ENCODE assay signal across 1 cellular context in the genomic region with DNA sequence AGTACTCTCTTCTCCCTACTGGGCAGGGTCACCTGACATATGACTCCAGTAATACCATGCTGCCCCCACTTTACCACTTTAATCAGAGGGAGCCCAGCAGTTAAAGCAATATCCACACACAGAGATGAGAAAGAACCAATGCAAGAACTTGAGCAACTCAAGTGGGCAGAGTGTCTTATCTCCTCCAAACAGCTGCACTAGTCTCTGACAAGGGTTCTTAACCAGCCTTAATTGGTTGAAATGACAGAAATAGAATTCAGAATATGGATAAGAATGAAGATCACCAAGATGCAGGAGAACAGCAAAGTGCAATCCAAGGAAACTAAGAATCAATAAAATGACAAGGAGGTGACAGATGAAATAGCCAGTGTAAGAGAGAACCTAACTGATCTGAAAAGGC.
TF ChIP-seq lines count a peak whose summit lies in the region.

No MANE protein-coding gene starts in this region.

TF ChIP-seq in K562, 482 proteins besides CTCF, POLR2A, EP300 and RAD21 (continued from another document and continues in another):
- TF ChIP-seq RREB1 (CRISPR knock-in tag; IDR thresholded peaks at IDR 0.05) (no peak), ZKSCAN1 (IDR thresholded peaks at IDR 0.05; ENCODE audit: low read depth, low read length) (no peak), SMAD2 (IDR thresholded peaks at IDR 0.05; ENCODE audit: low read depth, low read length) (no peak), CTBP1 (IDR thresholded peaks at IDR 0.05; ENCODE audit: borderline replicate concordance) (peak; percentile 20; the same call in 1 of the 2 replicates), ZBTB1 (CRISPR knock-in tag; IDR thresholded peaks at IDR 0.05; ENCODE audit: borderline replicate concordance, low read depth) (no peak), RFX1 (IDR thresholded peaks at IDR 0.05) (no peak), TAF7 (tag; IDR thresholded peaks at IDR 0.05) (no peak), MTA2 (IDR thresholded peaks at IDR 0.05; ENCODE audit: low read depth) (peak; percentile 75), ETS2 (tag; IDR thresholded peaks at IDR 0.05; ENCODE audit: borderline replicate concordance, poor library complexity, severe bottlenecking) (no peak), SNIP1 (IDR thresholded peaks at IDR 0.05; ENCODE audit: low read depth) (no peak), SRSF3 (IDR thresholded peaks at IDR 0.05; ENCODE audit: insufficient read depth, low read length) (no peak), NFYB (IDR thresholded peaks at IDR 0.05; ENCODE audit: extremely low read depth, insufficient read length) (no peak), E2F3 (CRISPR knock-in tag; IDR thresholded peaks at IDR 0.05) (no peak), ZFPM2 (CRISPR knock-in tag; IDR thresholded peaks at IDR 0.05) (no peak), EHMT2 (IDR thresholded peaks at IDR 0.05) (peak; percentile 72), STAT5A (IDR thresholded peaks at IDR 0.05; ENCODE audit: borderline replicate concordance, low read length) (0 out of 2 replicates have a peak, but pooled peaks have one; percentile 57), GTF2A2 (tag; IDR thresholded peaks at IDR 0.05) (no peak), ELK1 (CRISPR knock-in tag; IDR thresholded peaks at IDR 0.05) (no peak), ZNF785 (CRISPR knock-in tag; IDR thresholded peaks at IDR 0.05) (no peak), CEBPG (CRISPR knock-in tag; IDR thresholded peaks at IDR 0.05) (peak; percentile 31; the same call in 1 of the 2 replicates), CEBPG (tag; conservative IDR thresholded peaks at IDR 0.05 in 1 of 2, IDR thresholded peaks at IDR 0.05 in 1 of 2) (peak; percentile 51 to 80), TEAD1 (CRISPR knock-in tag; IDR thresholded peaks at IDR 0.05) (no peak), ZNF384 (IDR thresholded peaks at IDR 0.05; ENCODE audit: low read depth, low read length) (no peak), HDAC2 (IDR thresholded peaks at IDR 0.05) (peak; percentile 56; the same call in 1 of the 2 replicates), NCOA1 (IDR thresholded peaks at IDR 0.05; ENCODE audit: low read depth) (peak; percentile 57; the same call in 1 of the 2 replicates), ZNF143 (CRISPR knock-in tag; IDR thresholded peaks at IDR 0.05) (no peak), GABPB1 (CRISPR knock-in tag; IDR thresholded peaks at IDR 0.05) (no peak), ZNF165 (CRISPR knock-in tag; IDR thresholded peaks at IDR 0.05; ENCODE audit: borderline replicate concordance) (no peak), MYC (IDR thresholded peaks at IDR 0.05; ENCODE audit: low read depth, low read length) (no peak), MYC (CRISPR knock-in tag; IDR thresholded peaks at IDR 0.05; ENCODE audit: borderline replicate concordance, low read depth) (no peak), HNRNPUL1 (IDR thresholded peaks at IDR 0.05; ENCODE audit: low read length) (no peak), CAMTA2 (CRISPR knock-in tag; conservative IDR thresholded peaks at IDR 0.05) (no peak), ARHGAP35 (IDR thresholded peaks at IDR 0.05; ENCODE audit: partially characterized antibody) (no peak), ZNF57 (CRISPR knock-in tag; IDR thresholded peaks at IDR 0.05) (no peak), ARNT (IDR thresholded peaks at IDR 0.05) (peak in 1 of 2 experiments; percentile 45; a peak in 1 of 4 replicates), ZNF224 (CRISPR knock-in tag; IDR thresholded peaks at IDR 0.05) (no peak), TAL1 (IDR thresholded peaks at IDR 0.05) (peak; percentile 89), ZNF3 (CRISPR knock-in tag; IDR thresholded peaks at IDR 0.05) (no peak), ZNF175 (CRISPR knock-in tag; IDR thresholded peaks at IDR 0.05; ENCODE audit: low read depth) (no peak), ZNF140 (CRISPR knock-in tag; IDR thresholded peaks at IDR 0.05) (no peak), USF1 (CRISPR knock-in tag; IDR thresholded peaks at IDR 0.05) (0 out of 2 replicates have a peak, but pooled peaks have one; percentile 1), MTA1 (IDR thresholded peaks at IDR 0.05; ENCODE audit: borderline replicate concordance) (0 out of 2 replicates have a peak, but pooled peaks have one; percentile 63), FOXJ2 (tag; IDR thresholded peaks at IDR 0.05) (no peak), ZKSCAN8 (CRISPR knock-in tag; IDR thresholded peaks at IDR 0.05) (no peak), EWSR1 (IDR thresholded peaks at IDR 0.05; ENCODE audit: borderline replicate concordance, low read depth, partially characterized antibody) (no peak), ZNF174 (CRISPR knock-in tag; IDR thresholded peaks at IDR 0.05) (no peak)
- TF ChIP-seq, protein P1, sequence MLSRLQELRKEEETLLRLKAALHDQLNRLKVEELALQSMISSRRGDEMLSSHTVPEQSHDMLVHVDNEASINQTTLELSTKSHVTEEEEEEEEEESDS (CRISPR knock-in tag; IDR thresholded peaks at IDR 0.05) = no peak
- TF ChIP-seq, protein P2, sequence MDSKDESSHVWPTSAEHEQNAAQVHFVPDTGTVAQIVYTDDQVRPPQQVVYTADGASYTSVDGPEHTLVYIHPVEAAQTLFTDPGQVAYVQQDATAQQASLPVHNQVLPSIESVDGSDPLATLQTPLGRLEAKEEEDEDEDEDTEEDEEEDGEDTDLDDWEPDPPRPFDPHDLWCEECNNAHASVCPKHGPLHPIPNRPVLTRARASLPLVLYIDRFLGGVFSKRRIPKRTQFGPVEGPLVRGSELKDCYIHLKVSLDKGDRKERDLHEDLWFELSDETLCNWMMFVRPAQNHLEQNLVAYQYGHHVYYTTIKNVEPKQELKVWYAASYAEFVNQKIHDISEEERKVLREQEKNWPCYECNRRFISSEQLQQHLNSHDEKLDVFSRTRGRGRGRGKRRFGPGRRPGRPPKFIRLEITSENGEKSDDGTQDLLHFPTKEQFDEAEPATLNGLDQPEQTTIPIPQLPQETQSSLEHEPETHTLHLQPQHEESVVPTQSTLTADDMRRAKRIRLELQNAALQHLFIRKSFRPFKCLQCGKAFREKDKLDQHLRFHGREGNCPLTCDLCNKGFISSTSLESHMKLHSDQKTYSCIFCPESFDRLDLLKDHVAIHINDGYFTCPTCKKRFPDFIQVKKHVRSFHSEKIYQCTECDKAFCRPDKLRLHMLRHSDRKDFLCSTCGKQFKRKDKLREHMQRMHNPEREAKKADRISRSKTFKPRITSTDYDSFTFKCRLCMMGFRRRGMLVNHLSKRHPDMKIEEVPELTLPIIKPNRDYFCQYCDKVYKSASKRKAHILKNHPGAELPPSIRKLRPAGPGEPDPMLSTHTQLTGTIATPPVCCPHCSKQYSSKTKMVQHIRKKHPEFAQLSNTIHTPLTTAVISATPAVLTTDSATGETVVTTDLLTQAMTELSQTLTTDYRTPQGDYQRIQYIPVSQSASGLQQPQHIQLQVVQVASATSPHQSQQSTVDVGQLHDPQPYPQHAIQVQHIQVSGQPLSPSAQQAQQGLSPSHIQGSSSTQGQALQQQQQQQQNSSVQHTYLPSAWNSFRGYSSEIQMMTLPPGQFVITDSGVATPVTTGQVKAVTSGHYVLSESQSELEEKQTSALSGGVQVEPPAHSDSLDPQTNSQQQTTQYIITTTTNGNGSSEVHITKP (IDR thresholded peaks at IDR 0.05; ENCODE audit: partially characterized antibody) = peak; percentile 21
- TF ChIP-seq, protein P3, sequence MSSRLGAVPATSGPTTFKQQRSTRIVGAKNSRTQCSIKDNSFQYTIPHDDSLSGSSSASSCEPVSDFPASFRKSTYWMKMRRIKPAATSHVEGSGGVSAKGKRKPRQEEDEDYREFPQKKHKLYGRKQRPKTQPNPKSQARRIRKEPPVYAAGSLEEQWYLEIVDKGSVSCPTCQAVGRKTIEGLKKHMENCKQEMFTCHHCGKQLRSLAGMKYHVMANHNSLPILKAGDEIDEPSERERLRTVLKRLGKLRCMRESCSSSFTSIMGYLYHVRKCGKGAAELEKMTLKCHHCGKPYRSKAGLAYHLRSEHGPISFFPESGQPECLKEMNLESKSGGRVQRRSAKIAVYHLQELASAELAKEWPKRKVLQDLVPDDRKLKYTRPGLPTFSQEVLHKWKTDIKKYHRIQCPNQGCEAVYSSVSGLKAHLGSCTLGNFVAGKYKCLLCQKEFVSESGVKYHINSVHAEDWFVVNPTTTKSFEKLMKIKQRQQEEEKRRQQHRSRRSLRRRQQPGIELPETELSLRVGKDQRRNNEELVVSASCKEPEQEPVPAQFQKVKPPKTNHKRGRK (tag; IDR thresholded peaks at IDR 0.05) = no peak
- TF ChIP-seq, protein P4, sequence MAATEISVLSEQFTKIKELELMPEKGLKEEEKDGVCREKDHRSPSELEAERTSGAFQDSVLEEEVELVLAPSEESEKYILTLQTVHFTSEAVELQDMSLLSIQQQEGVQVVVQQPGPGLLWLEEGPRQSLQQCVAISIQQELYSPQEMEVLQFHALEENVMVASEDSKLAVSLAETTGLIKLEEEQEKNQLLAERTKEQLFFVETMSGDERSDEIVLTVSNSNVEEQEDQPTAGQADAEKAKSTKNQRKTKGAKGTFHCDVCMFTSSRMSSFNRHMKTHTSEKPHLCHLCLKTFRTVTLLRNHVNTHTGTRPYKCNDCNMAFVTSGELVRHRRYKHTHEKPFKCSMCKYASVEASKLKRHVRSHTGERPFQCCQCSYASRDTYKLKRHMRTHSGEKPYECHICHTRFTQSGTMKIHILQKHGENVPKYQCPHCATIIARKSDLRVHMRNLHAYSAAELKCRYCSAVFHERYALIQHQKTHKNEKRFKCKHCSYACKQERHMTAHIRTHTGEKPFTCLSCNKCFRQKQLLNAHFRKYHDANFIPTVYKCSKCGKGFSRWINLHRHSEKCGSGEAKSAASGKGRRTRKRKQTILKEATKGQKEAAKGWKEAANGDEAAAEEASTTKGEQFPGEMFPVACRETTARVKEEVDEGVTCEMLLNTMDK (IDR thresholded peaks at IDR 0.05; ENCODE audit: borderline replicate concordance, insufficient read depth, low read depth, low read length, poor library complexity, severe bottlenecking) = no peak
- TF ChIP-seq, protein P5, sequence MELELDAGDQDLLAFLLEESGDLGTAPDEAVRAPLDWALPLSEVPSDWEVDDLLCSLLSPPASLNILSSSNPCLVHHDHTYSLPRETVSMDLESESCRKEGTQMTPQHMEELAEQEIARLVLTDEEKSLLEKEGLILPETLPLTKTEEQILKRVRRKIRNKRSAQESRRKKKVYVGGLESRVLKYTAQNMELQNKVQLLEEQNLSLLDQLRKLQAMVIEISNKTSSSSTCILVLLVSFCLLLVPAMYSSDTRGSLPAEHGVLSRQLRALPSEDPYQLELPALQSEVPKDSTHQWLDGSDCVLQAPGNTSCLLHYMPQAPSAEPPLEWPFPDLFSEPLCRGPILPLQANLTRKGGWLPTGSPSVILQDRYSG (tag; conservative IDR thresholded peaks at IDR 0.05; ENCODE audit: low read depth) = no peak
- TF ChIP-seq, protein P6, sequence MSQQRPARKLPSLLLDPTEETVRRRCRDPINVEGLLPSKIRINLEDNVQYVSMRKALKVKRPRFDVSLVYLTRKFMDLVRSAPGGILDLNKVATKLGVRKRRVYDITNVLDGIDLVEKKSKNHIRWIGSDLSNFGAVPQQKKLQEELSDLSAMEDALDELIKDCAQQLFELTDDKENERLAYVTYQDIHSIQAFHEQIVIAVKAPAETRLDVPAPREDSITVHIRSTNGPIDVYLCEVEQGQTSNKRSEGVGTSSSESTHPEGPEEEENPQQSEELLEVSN (IDR thresholded peaks at IDR 0.05; ENCODE audit: borderline replicate concordance in 1 of 2, extremely low read depth in 1 of 2, insufficient read depth in 1 of 2, insufficient read length in 1 of 2, low read depth in 1 of 2, low read length in 1 of 2, poor library complexity in 1 of 2, severe bottlenecking in 1 of 2) = no peak
